6 cellular contexts compared by ENCODE assay signal in genomic region chr1:109668123-109668800, GRCh38. TPM values are rescaled to one million over a fixed set of nuclear protein-coding genes. Genes with fewer than 3 reads are reported as not detected.
A peak's percentile ranks its signal among the peaks of the same experiment; 100 is the strongest.
DNase-seq lines count a peak whose midpoint lies in the region.

No MANE protein-coding gene starts in this region.

- 10 to 11% methylated on average over 26 of the region's 26 CpGs for WGBS in esophagus, 2 donors

- no peaks in the 10 kb centered on the region for H3K27me3 ChIP-seq in HUES48 (ENCODE audit: control insufficient read depth, insufficient read depth, low read length)
- H3K27me3 ChIP-seq in esophagus (ENCODE audit: control insufficient read depth in 1 of 2, insufficient read depth in 2 of 2, low read length in 2 of 2) = no peaks in the 10 kb centered on the region

- DNase-seq in skeletal muscle cell (ENCODE audit: low read depth) (no peak), AG08396 (ENCODE audit: low spot score) (no peak), D341Med (ENCODE audit: low spot score) (no peak)
- no peak for DNase-seq in stimulated activated naive CD4-positive, alpha-beta T cell (lab: John Stamatoyannopoulos, UW)

- H3K9me3 ChIP-seq in HUES48 (ENCODE audit: control insufficient read depth, insufficient read depth, low read length) (no peaks in the 10 kb centered on the region), esophagus (ENCODE audit: control insufficient read depth in 2 of 2, insufficient read depth in 1 of 2, low read depth in 1 of 2, low read length in 1 of 2) (no peaks in the 10 kb centered on the region)

- H3K9ac ChIP-seq in HUES48 (ENCODE audit: low read depth, low read length) = no peak overlapping the region

- peak overlapping the region; percentile 50 for H3K4me3 ChIP-seq in HUES48 (ENCODE audit: low read depth, low read length)
- peak overlapping the region; percentile 48 to 56 for H3K4me3 ChIP-seq in esophagus (ENCODE audit: low read depth in 1 of 2, low read length in 2 of 2)
- peak overlapping the region; percentile 56 for H3K4me3 ChIP-seq in skeletal muscle cell (ENCODE audit: low read depth, low read length)

- H3K36me3 ChIP-seq in HUES48 (ENCODE audit: control insufficient read depth, insufficient read depth, low read length) (no peaks in the 10 kb centered on the region), esophagus (ENCODE audit: control insufficient read depth in 2 of 2, insufficient read depth in 2 of 2, low read length in 1 of 2) (no peaks in the 10 kb centered on the region)

- H3K27ac ChIP-seq in HUES48 (ENCODE audit: low read depth, low read length) (no peak overlapping the region), esophagus (ENCODE audit: low read depth in 2 of 2, low read length in 1 of 2) (peak overlapping the region in 1 of 2 donors; percentile 66)

- peaks cover 10% of the 10 kb centered on the region for H3K4me1 ChIP-seq in HUES48 (ENCODE audit: control insufficient read depth, insufficient read depth, low read length)
- H3K4me1 ChIP-seq in esophagus (ENCODE audit: control insufficient read depth in 2 of 2, insufficient read depth in 2 of 2, low read length in 1 of 2) = no peaks in the 10 kb centered on the region

RNA-seq across cellular contexts. Expression of gene GSTM2, which starts 0.4 kb away (rescaled TPM):
- polyA plus RNA-seq in esophagus = 100 to 1,000 TPM in 1 of 2 donors, 10 to 100 TPM in 1; 52.0 to 130 TPM

RNA-seq across cellular contexts. Expression of gene GSTM4, which starts 12.4 kb away (rescaled TPM):
- 10 to 100 TPM; 22.9 to 26.4 TPM for polyA plus RNA-seq in esophagus

RNA-seq across cellular contexts. Expression of gene GSTM1, which starts 19.4 kb away (rescaled TPM):
- 100 to 1,000 TPM; 125 to 132 TPM for polyA plus RNA-seq in esophagus

RNA-seq across cellular contexts. Expression of gene GSTM5, which starts 43.8 kb away (rescaled TPM):
- 1 to 10 TPM; 1.6 to 2.2 TPM for polyA plus RNA-seq in esophagus

RNA-seq across cellular contexts. Expression of gene AMPD2, which starts 48.6 kb away (rescaled TPM):
- 10 to 100 TPM; 15.7 to 16.3 TPM for polyA plus RNA-seq in esophagus
